1 cellular context compared by ENCODE assay signal in genomic region chr20:4519530-4519929, GRCh38.
TF ChIP-seq lines count a peak whose summit lies in the region.

No MANE protein-coding gene starts in this region.

TF ChIP-seq in GM23338, 12 proteins besides CTCF, POLR2A, EP300 and RAD21:
- TF ChIP-seq ZNF462 (CRISPR knock-in tag; IDR thresholded peaks at IDR 0.05) (no peak), ETS1 (IDR thresholded peaks at IDR 0.05) (no peak), EZH2phosphoT487 (IDR thresholded peaks at IDR 0.05; ENCODE audit: unreplicated experiment) (no peak), JUNB (IDR thresholded peaks at IDR 0.05; ENCODE audit: unreplicated experiment) (no peak), POLR2AphosphoS5 (IDR thresholded peaks at IDR 0.05; ENCODE audit: low read depth) (no peak), CREB1 (CRISPR knock-in tag; IDR thresholded peaks at IDR 0.05; ENCODE audit: low read depth) (no peak), ZNF114 (CRISPR knock-in tag; IDR thresholded peaks at IDR 0.05) (no peak), NANOG (IDR thresholded peaks at IDR 0.05; ENCODE audit: borderline replicate concordance) (no peak), STAT1 (IDR thresholded peaks at IDR 0.05; ENCODE audit: unreplicated experiment) (no peak), EZH2 (IDR thresholded peaks at IDR 0.05; ENCODE audit: low read depth, unreplicated experiment) (no peak), ZNF331 (CRISPR knock-in tag; IDR thresholded peaks at IDR 0.05; ENCODE audit: low read depth) (no peak), REST (IDR thresholded peaks at IDR 0.05; ENCODE audit: unreplicated experiment) (no peak)
